8 cellular contexts compared by ENCODE assay signal in genomic region chr2:177262958-177263450, GRCh38. TPM values are rescaled to one million over a fixed set of nuclear protein-coding genes. Genes with fewer than 3 reads are reported as not detected.
A peak's percentile ranks its signal among the peaks of the same experiment; 100 is the strongest.
DNase-seq lines count a peak whose midpoint lies in the region; ATAC-seq and TF ChIP-seq lines count a peak whose summit lies in the region.

No MANE protein-coding gene starts in this region.

- no peaks in the 10 kb centered on the region for H3K9me3 ChIP-seq in OCI-LY1 (ENCODE audit: low read length)
- no peaks in the 10 kb centered on the region for H3K9me3 ChIP-seq in endocrine pancreas (ENCODE audit: control insufficient read depth, low read length)
- H3K9me3 ChIP-seq in neural progenitor cell (ENCODE audit: low read depth), result peaks cover 3% of the 10 kb centered on the region

- no peak for TF ChIP-seq CTCF in CD14-positive monocyte (IDR thresholded peaks at IDR 0.05)
- no peak for TF ChIP-seq CTCF in OCI-LY1 (IDR thresholded peaks at IDR 0.05; ENCODE audit: low read length)
- TF ChIP-seq CTCF in neural progenitor cell (IDR thresholded peaks at IDR 0.05), result no peak

- H3K36me3 ChIP-seq in OCI-LY1 (ENCODE audit: insufficient read depth, low read length) (peaks cover 27% of the 10 kb centered on the region), endocrine pancreas (ENCODE audit: control insufficient read depth, insufficient read depth, low read length) (no peaks in the 10 kb centered on the region), neural progenitor cell (no peaks in the 10 kb centered on the region)

- H3K4me1 ChIP-seq in OCI-LY1 (ENCODE audit: insufficient read depth, low read length, severe bottlenecking), result peaks cover 46% of the 10 kb centered on the region
- peaks cover 8% of the 10 kb centered on the region for H3K4me1 ChIP-seq in endocrine pancreas (ENCODE audit: control insufficient read depth, insufficient read depth, low read length)
- peaks cover 28% of the 10 kb centered on the region for H3K4me1 ChIP-seq in neural progenitor cell

- H3K27me3 ChIP-seq in OCI-LY1 (ENCODE audit: insufficient read depth, low read length) (no peaks in the 10 kb centered on the region), endocrine pancreas (ENCODE audit: control insufficient read depth, insufficient read depth, low read length) (no peaks in the 10 kb centered on the region), neural progenitor cell (no peaks in the 10 kb centered on the region)

- H3K4me2 ChIP-seq in OCI-LY1 (ENCODE audit: low read length) (peak overlapping the region; percentile 90), neural progenitor cell (peak overlapping the region; percentile 92)

- peak overlapping the region; percentile 91 to 100 (median 94) for H3K27ac Mint-ChIP-seq in CD14-positive monocyte
- H3K27ac Mint-ChIP-seq in neural progenitor cell, result peak overlapping the region; percentile 94

- H3K79me2 ChIP-seq in OCI-LY1 (ENCODE audit: insufficient read depth, low read length) (peaks cover 54% of the 10 kb centered on the region), neural progenitor cell (ENCODE audit: low read depth) (peaks cover 54% of the 10 kb centered on the region)

- H3K4me1 Mint-ChIP-seq in CD14-positive monocyte (peaks cover 59% of the 10 kb centered on the region), neural progenitor cell (peaks cover 34% of the 10 kb centered on the region)

- H3K27ac ChIP-seq in OCI-LY1 (ENCODE audit: low read depth, low read length, poor library complexity, severe bottlenecking) (peak overlapping the region; percentile 96), neural progenitor cell (no peak overlapping the region)

- DNase-seq in CD14-positive monocyte (ENCODE audit: low spot score), result no peak
- DNase-seq in neural progenitor cell (ENCODE audit: low spot score), result no peak
- DNase-seq in ureter (ENCODE audit: low spot score), result no peak
- DNase-seq in GM19240 (ENCODE audit: insufficient read length, low spot score), result no peak

- H3F3A ChIP-seq in OCI-LY1 (ENCODE audit: insufficient read depth, low read length), result no peaks in the 10 kb centered on the region
- peaks cover 32% of the 10 kb centered on the region for H3F3A ChIP-seq in neural progenitor cell (ENCODE audit: low read depth)

- peak overlapping the region; percentile 83 for H3K4me3 ChIP-seq in OCI-LY1 (ENCODE audit: low read depth, low read length, poor library complexity, severe bottlenecking)
- H3K4me3 ChIP-seq in endocrine pancreas (ENCODE audit: control insufficient read depth, insufficient read depth, low read length), result peak overlapping the region; percentile 100
- peak overlapping the region; percentile 97 for H3K4me3 ChIP-seq in neural progenitor cell

- peaks cover 0 to 11% of the 10 kb centered on the region in 2 donors for H3K36me3 Mint-ChIP-seq in CD14-positive monocyte
- peaks cover 12% of the 10 kb centered on the region for H3K36me3 Mint-ChIP-seq in neural progenitor cell

- H4K20me1 ChIP-seq in OCI-LY1 (ENCODE audit: insufficient read depth, low read length), result no peaks in the 10 kb centered on the region
- H4K20me1 ChIP-seq in neural progenitor cell (ENCODE audit: low read depth), result peaks cover 8% of the 10 kb centered on the region

- intact Hi-C loops in CD14-positive monocyte (cut with micrococcal nuclease), result loop anchor here (5.0 to 10.0 kb wide), 6 partner anchors 36 to 154 kb away; partner anchors contain the start of gene AGPS (in 1 of the 2)

- peak overlapping the region; percentile 98 for H3K9ac ChIP-seq in OCI-LY1 (ENCODE audit: low read length)
- peak overlapping the region; percentile 22 for H3K9ac ChIP-seq in endocrine pancreas (ENCODE audit: control insufficient read depth, insufficient read depth, low read length)
- H3K9ac ChIP-seq in neural progenitor cell, result no peak overlapping the region

- peaks cover 0 to 2% (median 0%) of the 10 kb centered on the region in 7 donors for H3K9me3 Mint-ChIP-seq in CD14-positive monocyte
- H3K9me3 Mint-ChIP-seq in neural progenitor cell, result peaks cover 9% of the 10 kb centered on the region

- peak overlapping the region; percentile 89 to 92 for H3K4me3 Mint-ChIP-seq in CD14-positive monocyte
- H3K4me3 Mint-ChIP-seq in neural progenitor cell, result peak overlapping the region; percentile 94

- H2AFZ ChIP-seq in OCI-LY1 (ENCODE audit: low read length) (no peak overlapping the region), neural progenitor cell (replicated peaks) (peak overlapping the region; percentile 77)

- no peaks in the 10 kb centered on the region for H3K27me3 Mint-ChIP-seq in CD14-positive monocyte (ENCODE audit: low read depth in 3 of 3)
- H3K27me3 Mint-ChIP-seq in neural progenitor cell (ENCODE audit: insufficient read depth, low read depth), result peaks cover 3% of the 10 kb centered on the region

- ATAC-seq in GM21786 (IDR thresholded peaks at IDR 0.05; ENCODE audit: unreplicated experiment) (no peak), HG02642 (IDR thresholded peaks at IDR 0.05; ENCODE audit: poor library complexity, unreplicated experiment) (no peak)

- no peaks in the 10 kb centered on the region for H3K9me2 ChIP-seq in OCI-LY1 (ENCODE audit: low read depth, low read length)

RNA-seq across cellular contexts. Expression of gene NFE2L2, which starts 1.5 kb away (rescaled TPM):
- polyA plus RNA-seq in CD14-positive monocyte, result 10 to 100 TPM; 38.7 to 51.6 TPM
- total RNA-seq in neural progenitor cell (ENCODE audit: low replicate concordance), result 13.9 and 17.7 TPM in 2 replicates
- 190 TPM for total RNA-seq in ureter

RNA-seq across cellular contexts. Expression of gene HNRNPA3, which starts 50.4 kb away (rescaled TPM):
- 10 to 100 TPM; 26.5 to 43.0 TPM for polyA plus RNA-seq in CD14-positive monocyte
- total RNA-seq in neural progenitor cell (ENCODE audit: low replicate concordance), result 85.0 and 107 TPM in 2 replicates
- total RNA-seq in ureter, result 251 TPM

Comparison
In these comparisons a context has a peak if more than half of its experiments do, and no peak if none do; other contexts are left out.
1. RNA of gene NFE2L2, which starts 1.5 kb away (total RNA-seq): 190 TPM in ureter (single experiment); 13.9 to 17.7 TPM in neural progenitor cell; every median in the first group is over 10 times any median in the second.
2. Peak in every context shown above with its lines, with median percentiles within 50 percentile points of each other: H3K4me3 ChIP-seq.